14 cellular contexts compared by ENCODE assay signal in the genomic region with DNA sequence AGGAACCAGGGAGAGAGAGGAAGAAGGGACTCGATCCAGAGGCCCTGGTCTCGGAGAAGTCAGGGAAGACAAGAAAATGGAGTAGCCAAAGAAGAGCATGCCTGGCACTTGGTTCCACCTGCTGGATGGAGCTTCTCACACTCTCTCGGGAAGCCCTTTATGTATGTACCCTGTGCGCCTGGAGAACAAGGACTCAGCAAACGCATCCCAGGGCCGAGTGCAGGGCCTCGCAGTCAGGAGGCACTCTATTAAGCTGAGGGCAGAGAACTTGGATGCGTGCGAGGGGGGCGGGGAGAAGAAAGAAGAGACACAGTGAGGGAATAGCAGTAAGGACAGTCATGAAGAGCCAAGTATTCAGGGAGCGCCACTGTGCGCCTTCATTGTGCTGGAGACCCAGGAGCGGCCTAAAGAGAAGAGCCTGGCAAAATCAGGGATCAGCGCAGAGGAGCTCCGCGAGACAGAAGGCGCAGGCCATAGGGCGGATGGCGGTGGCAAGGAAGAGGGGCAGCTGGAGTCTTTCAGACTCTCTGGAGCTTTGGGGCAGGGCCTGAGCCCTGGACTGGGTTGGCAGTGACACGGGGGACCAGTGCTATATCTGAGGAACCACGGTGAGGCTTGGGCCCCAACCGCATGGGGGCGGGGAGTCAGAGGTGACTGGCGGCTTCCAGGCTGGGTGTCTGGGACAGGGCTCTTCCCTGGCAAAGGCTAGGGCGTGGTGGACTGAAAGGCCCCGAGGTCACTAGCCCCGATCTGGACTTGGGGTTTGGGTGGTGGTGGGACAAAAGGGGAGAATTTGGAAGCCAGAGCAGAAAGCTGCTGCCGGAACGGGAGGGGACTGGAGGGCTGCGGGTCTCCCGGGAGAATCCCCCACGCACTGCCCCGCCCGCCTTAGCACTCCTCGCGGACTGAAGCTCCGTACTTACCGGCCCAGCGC. TPM values are rescaled to one million over a fixed set of nuclear protein-coding genes. Genes with fewer than 3 reads are reported as not detected.
DNase-seq lines count a peak whose midpoint lies in the region; ATAC-seq, FAIRE-seq and TF ChIP-seq lines count a peak whose summit lies in the region.
"Had no signal": no experiment of that assay in that cellular context is flagged by ENCODE, and none has a peak within 500 bp of the region (broad histone marks: within the 10 kb centered on the region; RNA-seq: fewer than 3 reads in every experiment).

No MANE protein-coding gene starts in this region.

- H3K9me3 ChIP-seq in HepG2 (ENCODE audit: low read length) (no peaks in the 10 kb centered on the region), right lobe of liver (no peaks in the 10 kb centered on the region), OCI-LY3 (ENCODE audit: insufficient read depth, low read length) (no peaks in the 10 kb centered on the region), iPS-18a (ENCODE audit: control insufficient read depth, low read depth, low read length) (peaks cover 9% of the 10 kb centered on the region), transverse colon (no peaks in the 10 kb centered on the region)
- H3K9me3 ChIP-seq: esophagus squamous epithelium, left lung had no signal

- no peak for TF ChIP-seq RAD21 in HepG2 (CRISPR knock-in tag; IDR thresholded peaks at IDR 0.05)

- no peak overlapping the region for H3K9ac ChIP-seq in HepG2 (ENCODE audit: insufficient read depth, low read depth, low read length)
- peak overlapping the region; percentile 87 for H3K9ac ChIP-seq in OCI-LY3 (ENCODE audit: low read length)
- H3K9ac ChIP-seq in iPS-18a (ENCODE audit: low read length) = no peak overlapping the region

- H3K4me2 ChIP-seq in HepG2 (ENCODE audit: low read depth, low read length) = peak overlapping the region; percentile 79
- H3K4me2 ChIP-seq in OCI-LY3 (ENCODE audit: low read length) = peak overlapping the region; percentile 97

- peak; percentile 88 for FAIRE-seq in HepG2 (lab: Jason Lieb, UNC)
- FAIRE-seq: H54 had no signal

- H3K4me3 ChIP-seq in HepG2 (replicated peaks in 1 of 3; ENCODE audit: insufficient read depth in 1 of 3, low read depth in 2 of 3, low read length in 3 of 3) = peak overlapping the region; percentile 68 to 82 (median 77); a peak in 4 of 6 replicates
- H3K4me3 ChIP-seq in right lobe of liver = no peak overlapping the region
- H3K4me3 ChIP-seq in OCI-LY3 (ENCODE audit: low read length) = peak overlapping the region; percentile 99
- peak overlapping the region; percentile 64 for H3K4me3 ChIP-seq in iPS-18a (ENCODE audit: low read length)
- no peak overlapping the region for H3K4me3 ChIP-seq in transverse colon

- POLR2A ChIA-PET in HepG2 (lab: Yijun Ruan, JAX) = interaction anchor here (0.6 to 1.4 kb wide), 3 partner anchors 63 to 249 kb away, joined by 3 to 5 read pairs (median 3); partner anchors contain the start of genes NKAP, RPL39 and SOWAHD

- DNase-seq in HepG2 (ENCODE audit: low spot score) (peak; percentile 39), right lobe of liver (no peak), transverse colon (no peak), dedifferentiated amniotic fluid mesenchymal stem cell (ENCODE audit: extremely low spot score) (no peak), amniotic stem cell (lab: John Stamatoyannopoulos, UW) (no peak)
- DNase-seq: amygdala, esophagus squamous epithelium, left lung, NCI-H187, SHP77 treated with DMSO at 0.1 percent for 48 hours had no signal

- H3K27me3 ChIP-seq in HepG2 (ENCODE audit: control insufficient read depth in 1 of 2, insufficient read depth in 2 of 2, low read length in 2 of 2) (no peaks in the 10 kb centered on the region), right lobe of liver (no peaks in the 10 kb centered on the region), OCI-LY3 (ENCODE audit: low read depth, low read length) (peaks cover 2% of the 10 kb centered on the region; the same call in 1 of the 2 replicates), iPS-18a (ENCODE audit: control insufficient read depth, insufficient read depth, low read length) (peaks cover 15% of the 10 kb centered on the region), transverse colon (no peaks in the 10 kb centered on the region)
- H3K27me3 ChIP-seq: esophagus squamous epithelium, left lung had no signal

- 43% methylated on average over 22 of the region's 39 CpGs for WGBS in HepG2 (ENCODE audit: low lambda C conversion rate)
- WGBS in right lobe of liver (ENCODE audit: insufficient coverage, low coverage, low lambda C conversion rate, missing lambda C conversion rate) = 48% methylated on average over 6 of the region's 39 CpGs
- WGBS in transverse colon (ENCODE audit: low coverage in 1 of 2), 2 donors = 81 to 100% methylated on average over 8 to 39 of the region's 39 CpGs

- H2AFZ ChIP-seq in HepG2 (ENCODE audit: low read length) (peak overlapping the region; percentile 42), OCI-LY3 (ENCODE audit: low read depth, low read length) (peak overlapping the region; percentile 80)

- CTCF ChIA-PET in HepG2 (lab: Yijun Ruan, JAX; ENCODE audit: low intra/inter-chr PET ratio, low total read pairs) = interaction anchor here (0.7 kb wide), 1 partner anchor 85 kb away, joined by 4 read pairs; no protein-coding TSS in a partner anchor

- H3K4me1 ChIP-seq in HepG2 (ENCODE audit: insufficient read depth, low read length) (peaks cover 14% of the 10 kb centered on the region), right lobe of liver (no peaks in the 10 kb centered on the region), OCI-LY3 (ENCODE audit: low read length) (peaks cover 61% of the 10 kb centered on the region), iPS-18a (ENCODE audit: control insufficient read depth, low read depth, low read length) (peaks cover 4% of the 10 kb centered on the region), transverse colon (peaks cover 0 to 6% (median 0%) of the 10 kb centered on the region in 4 donors)

- TF ChIP-seq CTCF in HepG2 (CRISPR knock-in tag; IDR thresholded peaks at IDR 0.05) (peak; percentile 51), right lobe of liver (IDR thresholded peaks at IDR 0.05) (no peak), OCI-LY3 (IDR thresholded peaks at IDR 0.05; ENCODE audit: low read depth, low read length) (peak; percentile 22), transverse colon (IDR thresholded peaks at IDR 0.05) (no peak)

- TF ChIP-seq POLR2A in HepG2 (IDR thresholded peaks at IDR 0.05; ENCODE audit: insufficient read depth in 1 of 2, low read depth in 2 of 2, low read length in 2 of 2) (no peak), right lobe of liver (IDR thresholded peaks at IDR 0.05) (no peak), transverse colon (IDR thresholded peaks at IDR 0.05) (no peak)

- H4K20me1 ChIP-seq in HepG2 (ENCODE audit: insufficient read depth, low read length) (no peaks in the 10 kb centered on the region), OCI-LY3 (ENCODE audit: insufficient read depth, low read length) (peaks cover 19% of the 10 kb centered on the region)

- TF ChIP-seq EP300 in HepG2 (IDR thresholded peaks at IDR 0.05; ENCODE audit: low read depth in 2 of 2, low read length in 2 of 2) = no peak
- TF ChIP-seq EP300 in HepG2 (CRISPR knock-in tag; IDR thresholded peaks at IDR 0.05; ENCODE audit: borderline replicate concordance) = no peak
- TF ChIP-seq EP300 in transverse colon (IDR thresholded peaks at IDR 0.05; ENCODE audit: low read depth) = no peak

- in situ Hi-C loops in HepG2 (cut with HindIII; ENCODE audit: extremely low pct_ligation_motif_present, low pct_unique_long_range_greater_than_20kb) = no loop called here
- in situ Hi-C loops in transverse colon (cut with MboI; ENCODE audit: low pct_ligation_motif_present in 1 of 4, low pct_unique_long_range_greater_than_20kb in 1 of 4, low sequenced_read_pairs in 3 of 4) = no loop called here

- intact Hi-C loops in HepG2 (cut with micrococcal nuclease; ENCODE audit: unreplicated experiment) (loop anchor here (5.0 to 10.0 kb wide), 2 partner anchors 37 to 180 kb away; no protein-coding TSS in a partner anchor), right lobe of liver (cut with DNase I) (no loop called here), transverse colon (cut with DNase I; ENCODE audit: low total_unique reads) (no loop called here)

- H3K36me3 ChIP-seq in HepG2 (replicated peaks in 1 of 2; ENCODE audit: control insufficient read depth in 1 of 2, insufficient read depth in 2 of 2, low read length in 2 of 2) = no peaks in the 10 kb centered on the region
- no peaks in the 10 kb centered on the region for H3K36me3 ChIP-seq in right lobe of liver
- H3K36me3 ChIP-seq in OCI-LY3 (replicated peaks; ENCODE audit: low read depth, low read length) = peaks cover 6% of the 10 kb centered on the region
- no peaks in the 10 kb centered on the region for H3K36me3 ChIP-seq in iPS-18a (ENCODE audit: control insufficient read depth, low read depth, low read length)
- H3K36me3 ChIP-seq in transverse colon = no peaks in the 10 kb centered on the region
- H3K36me3 ChIP-seq: esophagus squamous epithelium, left lung had no signal

- H3K79me2 ChIP-seq in HepG2 (ENCODE audit: insufficient read depth, low read length) = peaks cover 18% of the 10 kb centered on the region
- H3K79me2 ChIP-seq in OCI-LY3 (ENCODE audit: low read length) = peaks cover 31% of the 10 kb centered on the region

- ATAC-seq in HepG2 = peak; percentile 69
- ATAC-seq in right lobe of liver = no peak
- no peak for ATAC-seq in HG03342 (IDR thresholded peaks at IDR 0.05; ENCODE audit: unreplicated experiment)
- ATAC-seq: left lung had no signal

- BruUV-seq in HepG2 (replicated peaks; lab: Mats Ljungman, UMichigan) = no TSS peak

- H3K27ac ChIP-seq in HepG2 (ENCODE audit: extremely low read length, insufficient read depth, low read length) = no peak overlapping the region
- no peak overlapping the region for H3K27ac ChIP-seq in right lobe of liver
- no peak overlapping the region for H3K27ac ChIP-seq in OCI-LY3 (ENCODE audit: low read length)
- H3K27ac ChIP-seq in iPS-18a (ENCODE audit: low read length) = no peak overlapping the region
- H3K27ac ChIP-seq in transverse colon = peak overlapping the region in 3 of 4 donors; percentile 86 to 93 (median 91)
- H3K27ac ChIP-seq: left lung had no signal

RNA-seq across cellular contexts. Expression of gene SEPTIN6, which starts 1.9 kb away (rescaled TPM):
- 21.7 and 34.1 TPM in 2 replicates for total RNA-seq in HepG2 (2016; rRNA removed; fragmentation: Illumina TruSeq; extraction: Trizol)
- total RNA-seq in HepG2 (2016; cell fraction: cytosol; rRNA removed; fragmentation: Illumina TruSeq; extraction: Trizol; ENCODE audit: low read depth) = 4.2 and 4.3 TPM in 2 replicates
- total RNA-seq in HepG2 (2016; cell fraction: insoluble cytoplasmic fraction; rRNA removed; fragmentation: Illumina TruSeq; extraction: Trizol) = 22.6 and 30.6 TPM in 2 replicates
- total RNA-seq in HepG2 (2016; cell fraction: membrane; rRNA removed; fragmentation: Illumina TruSeq; extraction: Trizol) = 11.6 and 11.9 TPM in 2 replicates
- total RNA-seq in HepG2 (2016; cell fraction: nucleus; rRNA removed; fragmentation: Illumina TruSeq; extraction: Trizol) = 13.4 and 14.5 TPM in 2 replicates
- 35.9 and 38.3 TPM in 2 replicates for polyA plus RNA-seq in HepG2 (2011; rRNA removed)
- polyA plus RNA-seq in HepG2 (2011; cell fraction: cytosol; rRNA removed) = 35.8 and 37.3 TPM in 2 replicates
- 20.9 and 22.6 TPM in 2 replicates for polyA plus RNA-seq in HepG2 (2011; cell fraction: nucleus; rRNA removed)
- polyA plus RNA-seq in HepG2 (2012) = 17.4 and 20.8 TPM in 2 replicates
- 4.8 and 6.3 TPM in 2 replicates for polyA plus RNA-seq in HepG2 (2016; cell fraction: cytosol; fragmentation: Illumina TruSeq; extraction: Trizol; ENCODE audit: low read depth)
- polyA plus RNA-seq in HepG2 (2016; cell fraction: insoluble cytoplasmic fraction; fragmentation: Illumina TruSeq; extraction: Trizol; ENCODE audit: low read depth) = 33.9 and 37.2 TPM in 2 replicates
- polyA plus RNA-seq in HepG2 (2016; cell fraction: membrane; fragmentation: Illumina TruSeq; extraction: Trizol; ENCODE audit: low read depth) = 11.2 and 12.4 TPM in 2 replicates
- polyA plus RNA-seq in HepG2 (2016; cell fraction: nucleus; fragmentation: Illumina TruSeq; extraction: Trizol; ENCODE audit: insufficient read depth, low read depth) = 25.4 and 30.7 TPM in 2 replicates
- polyA minus RNA-seq in HepG2 (2011; rRNA and poly(A)+ RNA removed; ENCODE audit: low replicate concordance) = 52.2 and 78.0 TPM in 2 replicates
- polyA minus RNA-seq in HepG2 (2011; cell fraction: cytosol; rRNA and poly(A)+ RNA removed) = 24.4 and 30.2 TPM in 2 replicates
- 10.7 and 23.0 TPM in 2 replicates for polyA minus RNA-seq in HepG2 (2011; cell fraction: nucleus; rRNA and poly(A)+ RNA removed)
- 10 to 100 TPM; 12.7 to 25.6 (median 19.6) TPM for total RNA-seq in right lobe of liver
- 10 to 100 TPM in 3 of 4 donors, 1 to 10 TPM in 1; 9.4 to 88.2 (median 21.8) TPM for total RNA-seq in transverse colon

Comparison
In these comparisons a context has a peak if more than half of its experiments do, and no peak if none do; other contexts are left out.
1. H3K4me3 ChIP-seq: peak in HepG2 (3 of 3), OCI-LY3 (single experiment) and iPS-18a (single experiment); none in right lobe of liver (0 of 3) and transverse colon (0 of 4).
2. CTCF ChIP-seq: peak in HepG2 (single experiment) and OCI-LY3 (single experiment); none in right lobe of liver (0 of 4) and transverse colon (0 of 5).
3. H3K27ac ChIP-seq: peak in transverse colon (3 of 4); none in HepG2 (single experiment), right lobe of liver (0 of 3), OCI-LY3 (single experiment) and iPS-18a (single experiment).